ENCODE assay signal across 1 cellular context in genomic region chr10:112915590-112916572, GRCh38.
TF ChIP-seq lines count a peak whose summit lies in the region.

No MANE protein-coding gene starts in this region.

TF ChIP-seq in GM23338, 12 proteins besides CTCF, POLR2A, EP300 and RAD21 (continued from another document):
- no peak for TF ChIP-seq ETS1 (IDR thresholded peaks at IDR 0.05)
- TF ChIP-seq EZH2phosphoT487 (IDR thresholded peaks at IDR 0.05; ENCODE audit: unreplicated experiment), result no peak
- TF ChIP-seq STAT1 (IDR thresholded peaks at IDR 0.05; ENCODE audit: unreplicated experiment), result no peak
- TF ChIP-seq EZH2 (IDR thresholded peaks at IDR 0.05; ENCODE audit: low read depth, unreplicated experiment), result no peak
